ENCODE assay signal across 9 cellular contexts in the genomic region with DNA sequence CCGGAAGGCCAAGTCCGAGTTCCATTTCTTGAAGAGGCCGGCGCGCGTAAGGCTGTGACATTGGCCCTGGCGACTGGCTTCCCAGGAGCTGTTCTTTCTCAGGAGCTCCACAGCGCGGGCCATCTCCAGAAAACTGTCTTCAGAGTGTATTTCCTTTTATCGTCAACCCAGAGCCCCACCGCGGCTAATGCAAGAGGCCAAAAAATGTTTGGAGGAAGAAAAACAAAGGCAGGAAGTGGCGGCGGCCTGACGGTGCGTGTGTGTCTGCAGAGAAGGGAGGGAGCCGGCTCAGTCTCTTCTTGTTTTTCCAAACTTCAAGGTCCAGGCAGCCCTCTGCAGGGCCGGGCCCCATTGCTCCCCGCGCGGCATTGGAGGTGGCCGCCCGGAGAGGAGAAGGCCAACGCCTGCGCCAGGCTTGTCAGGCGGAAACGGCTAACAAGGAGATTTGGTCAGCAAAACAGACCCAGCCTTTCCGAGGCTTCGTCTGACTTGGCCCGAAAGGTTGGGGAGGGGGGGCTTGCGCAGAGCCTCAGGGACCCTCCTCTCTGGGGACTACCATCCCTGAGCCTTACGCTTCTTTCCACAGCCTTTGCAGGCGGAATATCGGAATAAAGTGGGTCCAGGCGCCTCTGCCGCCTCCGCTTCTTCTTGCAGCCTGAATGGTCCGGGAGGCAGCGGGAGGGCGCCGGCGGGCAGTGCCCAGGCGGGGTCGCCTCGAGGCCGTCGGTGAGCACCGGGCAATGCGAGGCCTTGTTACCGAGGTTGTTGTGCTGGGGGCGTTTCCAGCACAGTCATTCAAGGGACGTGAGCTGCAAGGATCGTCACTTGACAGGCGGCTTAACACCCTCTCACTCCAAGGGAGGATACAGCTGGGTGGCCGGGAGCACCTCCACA. TPM values are rescaled to one million over a fixed set of nuclear protein-coding genes. Genes with fewer than 3 reads are reported as not detected.
DNase-seq lines count a peak whose midpoint lies in the region; ATAC-seq, FAIRE-seq and TF ChIP-seq lines count a peak whose summit lies in the region.
"Had no signal": no experiment of that assay in that cellular context is flagged by ENCODE, and none has a peak within 500 bp of the region (broad histone marks: within the 10 kb centered on the region; RNA-seq: fewer than 3 reads in every experiment).

No MANE protein-coding gene starts in this region.

- no peak overlapping the region for H3K27ac Mint-ChIP-seq in H9

- no peaks in the 10 kb centered on the region for H4K20me1 ChIP-seq in H9 (ENCODE audit: control insufficient read depth, insufficient read depth, insufficient read length)

- peak; percentile 60 for DNase-seq in H9
- peak; percentile 6 for DNase-seq in WERI-Rb-1
- DNase-seq in left ventricle myocardium inferior = no peak
- peak; percentile 68 for DNase-seq in sciatic nerve (ENCODE audit: low spot score)
- DNase-seq in globus pallidus (ENCODE audit: low spot score) = no peak
- no peak for DNase-seq in NCI-H2081 (lab: John Stamatoyannopoulos, UW)
- DNase-seq in frontal cortex (ENCODE audit: low spot score in 2 of 2) = no peak
- no peak for DNase-seq in activated gamma-delta T cell (lab: John Stamatoyannopoulos, UW)

- H2BK5ac ChIP-seq in H9 (ENCODE audit: insufficient read length, low read length) = no peak overlapping the region

- ATAC-seq in sciatic nerve = no peak

- H3K9me3 ChIP-seq in H9 (ENCODE audit: control insufficient read depth, low read depth, low read length) (no peaks in the 10 kb centered on the region), WERI-Rb-1 (ENCODE audit: severe bottlenecking) (no peaks in the 10 kb centered on the region), left ventricle myocardium inferior (replicated peaks) (no peaks in the 10 kb centered on the region)

- no peak overlapping the region for H3K4me2 ChIP-seq in H9 (ENCODE audit: insufficient read depth, insufficient read length, low read length)

- H3K27ac ChIP-seq in H9 (ENCODE audit: insufficient read length, low read depth, low read length) (no peak overlapping the region), WERI-Rb-1 (no peak overlapping the region), left ventricle myocardium inferior (replicated peaks) (no peak overlapping the region)
- H3K27ac ChIP-seq: dorsolateral prefrontal cortex had no signal

- peaks cover 1 to 14% of the 10 kb centered on the region in 2 experiments; a peak in 3 of 5 replicates for H3K9me3 Mint-ChIP-seq in H9

- WGBS in H9 (ENCODE audit: extremely low coverage, insufficient read length, low lambda C conversion rate) = no CpG with 5 or more reads among the region's 55 CpGs

- TF ChIP-seq CTCF in H9 (conservative IDR thresholded peaks at IDR 0.05) = no peak
- TF ChIP-seq CTCF in WERI-Rb-1 (IDR thresholded peaks at IDR 0.05; ENCODE audit: low read depth, low read length) = no peak
- TF ChIP-seq CTCF in left ventricle myocardium inferior (IDR thresholded peaks at IDR 0.05; ENCODE audit: borderline replicate concordance) = no peak

- no peaks in the 10 kb centered on the region for H3K4me1 ChIP-seq in H9 (ENCODE audit: insufficient read depth, low read length)
- peaks cover 63% of the 10 kb centered on the region for H3K4me1 ChIP-seq in left ventricle myocardium inferior

- intact Hi-C loops in left ventricle myocardium inferior (cut with micrococcal nuclease) = no loop called here
- intact Hi-C loops in sciatic nerve (cut with DNase I) = no loop called here

- no peak overlapping the region for H3K4ac ChIP-seq in H9 (ENCODE audit: low read depth, low read length)

- no peaks in the 10 kb centered on the region for H3K36me3 ChIP-seq in WERI-Rb-1
- H3K36me3 ChIP-seq in left ventricle myocardium inferior = no peaks in the 10 kb centered on the region

- H3K27me3 Mint-ChIP-seq in H9 (ENCODE audit: low read depth) = peaks cover 100% of the 10 kb centered on the region

- no peak for FAIRE-seq in frontal cortex (lab: Jason Lieb, UNC)

- H3K9ac ChIP-seq in H9 (ENCODE audit: extremely low read depth, insufficient read length, low read length) = no peak overlapping the region

- no peaks in the 10 kb centered on the region for H3K79me2 ChIP-seq in H9 (ENCODE audit: insufficient read depth, low read length)

- no peak overlapping the region for H2BK20ac ChIP-seq in H9 (ENCODE audit: low read depth, low read length, poor library complexity, severe bottlenecking)

- no peak overlapping the region for H2AFZ ChIP-seq in H9 (ENCODE audit: low read length)

- H3T11ph ChIP-seq in H9 (ENCODE audit: low read length) = no peak overlapping the region

- peaks cover 0 to 2% (median 0%) of the 10 kb centered on the region in 3 experiments; a peak in 3 of 7 replicates for H3K36me3 Mint-ChIP-seq in H9 (ENCODE audit: insufficient read depth in 1 of 3, low read depth in 3 of 3)

- H2BK15ac ChIP-seq in H9 (ENCODE audit: low read depth, low read length) = no peak overlapping the region

- H3K14ac ChIP-seq in H9 (ENCODE audit: insufficient read depth, low read length) = no peak overlapping the region

- no peak overlapping the region for H2BK120ac ChIP-seq in H9 (ENCODE audit: low read depth, low read length, poor library complexity, severe bottlenecking)

- no peak overlapping the region for H3K23ac ChIP-seq in H9 (ENCODE audit: insufficient read length, low read depth, low read length)

- H3K23me2 ChIP-seq in H9 (ENCODE audit: insufficient read length, low read depth, low read length, poor library complexity, severe bottlenecking) = no peaks in the 10 kb centered on the region

- no peak overlapping the region for H2AK5ac ChIP-seq in H9 (ENCODE audit: insufficient read length, low read length)

- no peak overlapping the region for H3K4me3 ChIP-seq in WERI-Rb-1 (ENCODE audit: low read depth, low read length)
- H3K4me3 ChIP-seq in left ventricle myocardium inferior = peak overlapping the region; percentile 50

- H4K8ac ChIP-seq in H9 (replicated peaks; ENCODE audit: insufficient read length, low read depth, low read length) = no peak overlapping the region

- H3K79me1 ChIP-seq in H9 (ENCODE audit: insufficient read depth, low read depth, low read length, poor library complexity, severe bottlenecking) = no peaks in the 10 kb centered on the region

- peaks cover 97% of the 10 kb centered on the region for H3K27me3 ChIP-seq in H9 (ENCODE audit: insufficient read depth, low read length)
- peaks cover 98% of the 10 kb centered on the region for H3K27me3 ChIP-seq in WERI-Rb-1 (ENCODE audit: insufficient read depth, low read depth, severe bottlenecking)
- peaks cover 100% of the 10 kb centered on the region for H3K27me3 ChIP-seq in left ventricle myocardium inferior (ENCODE audit: low read depth)

- H3K56ac ChIP-seq in H9 (ENCODE audit: insufficient read length, low read depth, low read length) = no peak overlapping the region

- H2BK12ac ChIP-seq in H9 (ENCODE audit: insufficient read length, low read depth, low read length) = no peak overlapping the region

- no peak overlapping the region for H3K18ac ChIP-seq in H9 (ENCODE audit: insufficient read length, low read depth, low read length)

- no peak overlapping the region for H4K5ac ChIP-seq in H9 (ENCODE audit: insufficient read length, low read depth, low read length)

- peaks cover 17 to 42% of the 10 kb centered on the region in 2 experiments for H3K4me1 Mint-ChIP-seq in H9

- no peak overlapping the region for H4K91ac ChIP-seq in H9 (ENCODE audit: insufficient read length, low read depth, low read length)

- H3K4me3 Mint-ChIP-seq in H9 = peak overlapping the region; percentile 12 to 73; a peak in 4 of 5 replicates

RNA-seq across cellular contexts. Expression of a gene that starts 3.9 kb away (rescaled TPM):
- total RNA-seq in H9 (2021) = not detected in 2 replicates
- not detected for total RNA-seq in left ventricle myocardium inferior
- total RNA-seq in sciatic nerve = 1.3 TPM
- not detected for total RNA-seq in frontal cortex
- total RNA-seq: dorsolateral prefrontal cortex had no signal

RNA-seq across cellular contexts. Expression of a gene that starts 11.0 kb away (rescaled TPM):
- total RNA-seq in H9 (2021) (not detected in 2 replicates), left ventricle myocardium inferior (not detected), sciatic nerve (0.18 TPM), frontal cortex (not detected)

RNA-seq across cellular contexts. Expression of a gene that starts 14.8 kb away (rescaled TPM):
- total RNA-seq in H9 (2021) (not detected in 2 replicates), left ventricle myocardium inferior (not detected), sciatic nerve (11.2 TPM), frontal cortex (not detected)

RNA-seq across cellular contexts. Expression of a gene that starts 23.6 kb away (rescaled TPM):
- total RNA-seq in H9 (2021) (not detected in 2 replicates), left ventricle myocardium inferior (not detected), sciatic nerve (7.1 TPM), frontal cortex (not detected)
- total RNA-seq: dorsolateral prefrontal cortex had no signal

RNA-seq across cellular contexts. Expression of a gene that starts 32.4 kb away (rescaled TPM):
- total RNA-seq in H9 (2021) (not detected in 2 replicates), left ventricle myocardium inferior (0.36 TPM), sciatic nerve (6.2 TPM), frontal cortex (not detected)
- total RNA-seq: dorsolateral prefrontal cortex had no signal

Comparison
In these comparisons a context has a peak if more than half of its experiments do, and no peak if none do; other contexts are left out.
1. DNase-seq: peak in H9 (single experiment), WERI-Rb-1 (single experiment) and sciatic nerve (single experiment); none in left ventricle myocardium inferior (single experiment), globus pallidus (single experiment), NCI-H2081 (0 of 2), frontal cortex (0 of 2) and activated gamma-delta T cell (single experiment).
2. RNA of a gene that starts 14.8 kb away (total RNA-seq): 11.2 TPM in sciatic nerve (single experiment); not detected in left ventricle myocardium inferior (single experiment), not detected in H9 and not detected in frontal cortex (single experiment); every median in the first group is over 10 times any median in the second.